11 cellular contexts compared by ENCODE assay signal in genomic region chr6:104940238-104940880, GRCh38. TPM values are rescaled to one million over a fixed set of nuclear protein-coding genes. Genes with fewer than 3 reads are reported as not detected.
DNase-seq lines count a peak whose midpoint lies in the region; ATAC-seq and TF ChIP-seq lines count a peak whose summit lies in the region.
"Had no signal": no experiment of that assay in that cellular context is flagged by ENCODE, and none has a peak within 500 bp of the region (broad histone marks: within the 10 kb centered on the region; RNA-seq: fewer than 3 reads in every experiment).

No MANE protein-coding gene starts in this region.

- H3K36me3 Mint-ChIP-seq in T-helper 1 cell treated with Interleukin-12 subunit alpha and Interleukin-12 subunit beta and Interleukin-4 antibody, amounts not matched to agents 30 μg/mL and 1 μg/mL, for 36 hours (ENCODE audit: low read depth), result no peaks in the 10 kb centered on the region
- H3K36me3 Mint-ChIP-seq in brain, result peaks cover 12% of the 10 kb centered on the region

- H3K4me1 ChIP-seq in gastrocnemius medialis (peaks cover 0 to 3% of the 10 kb centered on the region in 2 donors), lower lobe of right lung (peaks cover 8% of the 10 kb centered on the region)

- H3K9me3 ChIP-seq in iPS-18c (ENCODE audit: control insufficient read depth, insufficient read depth, low read length) (no peaks in the 10 kb centered on the region), gastrocnemius medialis (no peaks in the 10 kb centered on the region), lower lobe of right lung (no peaks in the 10 kb centered on the region)

- peaks cover 38 to 72% (median 52%) of the 10 kb centered on the region in 3 donors for H3K27me3 ChIP-seq in gastrocnemius medialis
- H3K27me3 ChIP-seq in lower lobe of right lung (ENCODE audit: low read depth), result peaks cover 91% of the 10 kb centered on the region

- no peaks in the 10 kb centered on the region for H3K36me3 ChIP-seq in gastrocnemius medialis
- no peaks in the 10 kb centered on the region for H3K36me3 ChIP-seq in lower lobe of right lung

- TF ChIP-seq POLR2A in gastrocnemius medialis (IDR thresholded peaks at IDR 0.05), result no peak

- H3K27me3 Mint-ChIP-seq in T-helper 1 cell treated with Interleukin-12 subunit alpha and Interleukin-12 subunit beta and Interleukin-4 antibody, amounts not matched to agents 30 μg/mL and 1 μg/mL, for 36 hours (ENCODE audit: low read depth), result peaks cover 46% of the 10 kb centered on the region
- H3K27me3 Mint-ChIP-seq in brain, result peaks cover 26% of the 10 kb centered on the region

- H3K4me1 Mint-ChIP-seq in T-helper 1 cell treated with Interleukin-12 subunit alpha and Interleukin-12 subunit beta and Interleukin-4 antibody, amounts not matched to agents 30 μg/mL and 1 μg/mL, for 36 hours (ENCODE audit: low read depth), result peaks cover 5% of the 10 kb centered on the region
- H3K4me1 Mint-ChIP-seq in brain, result peaks cover 22% of the 10 kb centered on the region

- H3K27ac ChIP-seq in gastrocnemius medialis, result no peak overlapping the region
- no peak overlapping the region for H3K27ac ChIP-seq in lower lobe of right lung
- H3K27ac ChIP-seq: 22Rv1 had no signal

- DNase-seq in T-helper 1 cell (no peak), gastrocnemius medialis (no peak), lower lobe of right lung (no peak)
- no peak for DNase-seq in stimulated activated naive CD4-positive, alpha-beta T cell (lab: John Stamatoyannopoulos, UW)
- DNase-seq: NCI-H1930 had no signal

- no peak overlapping the region for H3K27ac Mint-ChIP-seq in T-helper 1 cell treated with Interleukin-12 subunit alpha and Interleukin-12 subunit beta and Interleukin-4 antibody, amounts not matched to agents 30 μg/mL and 1 μg/mL, for 36 hours
- peak overlapping the region in 3 of 5 experiments; percentile 87 to 94 (median 88) for H3K27ac Mint-ChIP-seq in brain

- H3K4me3 Mint-ChIP-seq in T-helper 1 cell treated with Interleukin-12 subunit alpha and Interleukin-12 subunit beta and Interleukin-4 antibody, amounts not matched to agents 30 μg/mL and 1 μg/mL, for 36 hours, result peak overlapping the region; percentile 10
- peak overlapping the region; percentile 82 to 94 (median 88) for H3K4me3 Mint-ChIP-seq in brain

- H3K9me3 Mint-ChIP-seq in T-helper 1 cell treated with Interleukin-12 subunit alpha and Interleukin-12 subunit beta and Interleukin-4 antibody, amounts not matched to agents 30 μg/mL and 1 μg/mL, for 36 hours, result no peaks in the 10 kb centered on the region
- peaks cover 2 to 18% (median 6%) of the 10 kb centered on the region in 5 experiments for H3K9me3 Mint-ChIP-seq in brain

- peak overlapping the region; percentile 60 for H3K4me3 ChIP-seq in iPS-18c (ENCODE audit: insufficient read depth, low read depth, low read length)
- peak overlapping the region; percentile 33 to 53 (median 48) for H3K4me3 ChIP-seq in gastrocnemius medialis
- H3K4me3 ChIP-seq in lower lobe of right lung, result no peak overlapping the region

- ATAC-seq in gastrocnemius medialis, result peak in 1 of 2 donors; percentile 6
- no peak for ATAC-seq in lower lobe of right lung
- no peak for ATAC-seq in HG03025 (IDR thresholded peaks at IDR 0.05; ENCODE audit: low FRiP score, unreplicated experiment)

- TF ChIP-seq CTCF in brain (conservative IDR thresholded peaks at IDR 0.05) (no peak), gastrocnemius medialis (IDR thresholded peaks at IDR 0.05 in 4 of 5, conservative IDR thresholded peaks at IDR 0.05 in 1 of 5) (no peak), lower lobe of right lung (IDR thresholded peaks at IDR 0.05) (no peak)

- in situ Hi-C loops in gastrocnemius medialis (cut with MboI; ENCODE audit: low sequenced_read_pairs in 4 of 4), result no loop called here

- intact Hi-C loops in gastrocnemius medialis (cut with DNase I; ENCODE audit: low total_unique reads), result loop anchor here (5.0 kb wide), 1 partner anchor 137 kb away; no protein-coding TSS in a partner anchor
- intact Hi-C loops in lower lobe of right lung (cut with DNase I), result no loop called here

RNA-seq across cellular contexts. Expression of gene LIN28B, which starts 16.5 kb away (rescaled TPM):
- not detected for polyA plus RNA-seq in brain (ENCODE audit: insufficient read depth, low read depth, low replicate concordance)
- total RNA-seq in gastrocnemius medialis (not detected), lower lobe of right lung (not detected)
- total RNA-seq: activated CD8-positive, alpha-beta memory T cell treated with anti-CD3 and anti-CD28 coated beads for 36 hours had no signal
